29 cellular contexts compared by ENCODE assay signal in genomic region chr2:56250153-56250729, GRCh38.
"Had no signal": no experiment of that assay in that cellular context is flagged by ENCODE, and none has a peak within 500 bp of the region (broad histone marks: within the 10 kb centered on the region; RNA-seq: fewer than 3 reads in every experiment).

No MANE protein-coding gene starts in this region.

- H3K4me1 ChIP-seq: neural progenitor cell, parathyroid adenoma, suprapubic skin, tibial artery, transverse colon, vagina had no signal

- H3K79me2 ChIP-seq: parathyroid adenoma had no signal

- H3K27ac ChIP-seq: neural progenitor cell, ovary, parathyroid adenoma, psoas muscle, skin epidermis, spleen, suprapubic skin, testis, tibial artery, transverse colon, vagina had no signal

- FAIRE-seq: urothelium cell line had no signal

- H3K9me3 ChIP-seq: ovary, psoas muscle, spleen, suprapubic skin, testis, tibial artery, transverse colon, vagina had no signal

- H3K27me3 ChIP-seq: neural progenitor cell, ovary, spleen, suprapubic skin, testis, tibial artery, transverse colon, vagina had no signal

- DNase-seq: naive thymus-derived CD8-positive, alpha-beta T cell; occipital lobe; ovary; posterior cingulate gyrus; psoas muscle; right cardiac atrium; spleen; stimulated activated CD4-positive, alpha-beta T cell treated with anti-CD3 and anti-CD28 coated beads, Interleukin-12 subunit alpha, Interleukin-12 subunit beta, amount 100 ng/mL, for 4 hours; stimulated activated CD4-positive, alpha-beta T cell treated with anti-CD3 and anti-CD28 coated beads, Interleukin-1b, Interleukin-23, amount 100 ng/mL, for 48 hours; stimulated activated CD4-positive, alpha-beta T cell treated with anti-CD3 and anti-CD28 coated beads, Interleukin-4, amount 100 ng/mL, for 1 hour; stimulated activated CD4-positive, alpha-beta T cell treated with anti-CD3 and anti-CD28 coated beads, Interleukin-4, amount 100 ng/mL, for 4 hours; stimulated activated CD8-positive, alpha-beta memory T cell treated with anti-CD3 and anti-CD28 coated beads, Interleukin-4, amount 100 ng/mL, for 48 hours; stimulated activated naive CD4-positive, alpha-beta T cell; stimulated activated naive CD8-positive, alpha-beta T cell treated with anti-CD3 and anti-CD28 coated beads, Interleukin-15, amount 100 ng/mL, for 72 hours; stimulated activated naive CD8-positive, alpha-beta T cell treated with anti-CD3 and anti-CD28 coated beads, Interleukin-15, Interleukin-2, amounts not matched to agents 100 U/mL and 50 U/mL, for 24 hours; substantia nigra; testis; tibial artery; transverse colon had no signal

- H3K36me3 ChIP-seq: neural progenitor cell, ovary, spleen, suprapubic skin, tibial artery, transverse colon, vagina had no signal

- H3K9ac ChIP-seq: neural progenitor cell, parathyroid adenoma had no signal

- H2AFZ ChIP-seq: neural progenitor cell, parathyroid adenoma had no signal

- H3K4me2 ChIP-seq: neural progenitor cell, smooth muscle cell had no signal

- H3K4me3 ChIP-seq: neural progenitor cell, ovary, psoas muscle, skin epidermis, smooth muscle cell, spleen, suprapubic skin, testis, tibial artery, transverse colon, vagina had no signal

- ATAC-seq: naive thymus-derived CD8-positive, alpha-beta T cell; natural killer cell treated with Interleukin-12 subunit alpha and Interleukin-12 subunit beta and Interleukin-15 and Interleukin-18, amount 100 ng/mL, for 72 hours; right cardiac atrium; sciatic nerve; stimulated activated memory B cell treated with anti-CD40 and anti-IgM and Interleukin-4, amounts not matched to agents 10 μg/mL and 1 μg/mL and 100 μg/mL, for 72 hours; stimulated activated naive CD8-positive, alpha-beta T cell treated with anti-CD3 and anti-CD28 coated beads, Interleukin-15, amount 100 ng/mL, for 72 hours; stimulated activated naive CD8-positive, alpha-beta T cell treated with anti-CD3 and anti-CD28 coated beads, Interleukin-15, Interleukin-2, amounts not matched to agents 100 U/mL and 50 U/mL, for 24 hours had no signal
